In the genomic region with DNA sequence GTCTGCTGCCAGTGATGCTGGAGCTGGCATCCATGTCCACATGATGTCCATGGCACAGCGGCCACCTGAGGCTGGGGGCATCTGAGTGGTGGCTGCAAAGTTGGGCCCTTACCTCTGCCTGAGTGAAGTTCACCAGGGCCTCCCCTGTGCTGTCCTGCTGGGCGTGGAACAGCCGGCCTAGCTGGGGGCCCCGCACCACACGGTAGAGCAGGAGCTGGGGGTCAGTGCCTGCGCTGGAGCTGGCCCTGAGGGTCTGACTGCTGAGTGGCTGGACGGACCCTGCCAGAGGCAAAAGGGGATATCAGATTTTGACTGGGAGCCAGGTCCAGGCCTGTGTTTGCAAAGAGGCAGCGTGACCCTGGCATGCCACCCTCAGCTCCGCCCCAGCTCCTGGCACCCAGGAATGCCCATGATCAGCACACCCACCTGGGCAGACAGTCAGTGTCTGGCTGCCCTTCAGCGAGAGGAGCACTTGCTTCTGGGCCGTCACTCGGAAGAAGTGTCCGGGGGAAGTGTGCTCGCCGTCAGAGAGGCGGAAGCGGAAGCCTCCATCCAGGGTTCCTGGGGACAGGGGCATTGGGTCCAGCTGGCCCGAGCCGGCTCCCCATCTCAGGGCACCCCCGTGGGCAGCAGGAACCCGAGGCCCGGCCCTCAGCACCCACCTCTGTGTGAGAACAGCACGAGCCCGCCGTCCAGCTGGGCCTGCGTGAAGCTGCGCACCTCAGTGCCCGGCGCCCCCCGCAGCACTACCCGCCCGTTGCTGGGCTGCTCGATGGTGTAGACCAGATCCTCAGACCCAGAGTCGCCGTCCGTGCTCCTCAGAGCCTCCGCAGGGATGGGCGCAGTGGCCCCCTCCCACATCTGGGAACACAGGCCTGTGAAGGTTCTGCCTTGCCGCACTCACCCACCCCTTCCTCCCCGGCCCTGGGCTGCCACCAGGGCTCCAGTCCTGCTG, we compare ENCODE assay signal across 24 cellular contexts. TPM values are rescaled to one million over a fixed set of nuclear protein-coding genes. Genes with fewer than 3 reads are reported as not detected.
"Had no signal": no experiment of that assay in that cellular context is flagged by ENCODE, and none has a peak within 500 bp of the region (broad histone marks: within the 10 kb centered on the region; RNA-seq: fewer than 3 reads in every experiment).

No MANE protein-coding gene starts in this region.

- H3K4me3 Mint-ChIP-seq: activated B cell treated with CpG ODN at 0.5 μM for 24 hours; activated CD4-positive, alpha-beta memory T cell treated with anti-CD3 and anti-CD28 coated beads for 36 hours; activated naive CD4-positive, alpha-beta T cell treated with anti-CD3 and anti-CD28 coated beads for 36 hours; activated naive CD8-positive, alpha-beta T cell treated with anti-CD3 and anti-CD28 coated beads, Interleukin-2, amount 10 ng/mL, durations not matched to agents 7 days and 5 days; activated T-cell treated with anti-CD3 and anti-CD28 coated beads, Interleukin-2, amount 50 U/mL, for 72 hours; naive thymus-derived CD8-positive, alpha-beta T cell; stimulated activated naive CD8-positive, alpha-beta T cell treated with anti-CD3 and anti-CD28 coated beads, Interleukin-15, Interleukin-2, amounts not matched to agents 100 ng/mL and 50 ng/mL, for 24 hours; type B pancreatic cell had no signal

- DNase-seq: activated B cell treated with CpG ODN at 0.5 μM for 24 hours; activated CD4-positive, alpha-beta memory T cell treated with anti-CD3 and anti-CD28 coated beads for 36 hours; activated CD4-positive, alpha-beta T cell treated with anti-CD3 and anti-CD28 coated beads for 4 hours; activated effector memory CD4-positive, alpha-beta T cell treated with Interleukin-2 at 50 U/mL for 16 hours; activated naive CD4-positive, alpha-beta T cell treated with anti-CD3 and anti-CD28 coated beads for 36 hours; activated naive CD8-positive, alpha-beta T cell treated with anti-CD3 and anti-CD28 coated beads, Interleukin-2, amount 10 ng/mL, durations not matched to agents 7 days and 5 days; activated T-cell treated with anti-CD3 and anti-CD28 coated beads, Interleukin-2, amount 50 U/mL, for 72 hours; amniotic stem cell; esophagus squamous epithelium; kidney; lower lobe of right lung; naive thymus-derived CD8-positive, alpha-beta T cell; psoas muscle; stimulated activated CD4-positive, alpha-beta T cell treated with anti-CD3 and anti-CD28 coated beads, Interleukin-12 subunit alpha, Interleukin-12 subunit beta, amount 100 ng/mL, for 4 hours; stimulated activated CD4-positive, alpha-beta T cell treated with anti-CD3 and anti-CD28 coated beads, Interleukin-4, amount 100 ng/mL, for 4 hours; T-helper 9 cell had no signal

- H3K9me3 Mint-ChIP-seq: activated B cell treated with CpG ODN at 0.5 μM for 24 hours; activated CD4-positive, alpha-beta memory T cell treated with anti-CD3 and anti-CD28 coated beads for 36 hours; activated naive CD4-positive, alpha-beta T cell treated with anti-CD3 and anti-CD28 coated beads for 36 hours; activated naive CD8-positive, alpha-beta T cell treated with anti-CD3 and anti-CD28 coated beads, Interleukin-2, amount 10 ng/mL, durations not matched to agents 7 days and 5 days; activated T-cell treated with anti-CD3 and anti-CD28 coated beads, Interleukin-2, amount 50 U/mL, for 72 hours; naive thymus-derived CD8-positive, alpha-beta T cell; stimulated activated naive CD8-positive, alpha-beta T cell treated with anti-CD3 and anti-CD28 coated beads, Interleukin-15, Interleukin-2, amounts not matched to agents 100 ng/mL and 50 ng/mL, for 24 hours; type B pancreatic cell had no signal

- H3K9me3 ChIP-seq: esophagus squamous epithelium, lower lobe of right lung, pancreas, psoas muscle, right atrium auricular region, suprapubic skin had no signal

- H3K4me1 ChIP-seq: pancreas, psoas muscle had no signal

- FAIRE-seq: bronchial epithelial cell, kidney, pancreas had no signal

- H3K27ac ChIP-seq: lower lobe of right lung, pancreas, psoas muscle, right atrium auricular region, suprapubic skin had no signal

- H3K4me3 ChIP-seq: coronary artery, esophagus squamous epithelium, lower lobe of right lung, pancreas, psoas muscle, right atrium auricular region, suprapubic skin had no signal

- H3K27me3 ChIP-seq: pancreas, right atrium auricular region, suprapubic skin had no signal

- H3K36me3 Mint-ChIP-seq: activated CD4-positive, alpha-beta memory T cell treated with anti-CD3 and anti-CD28 coated beads for 36 hours; activated naive CD8-positive, alpha-beta T cell treated with anti-CD3 and anti-CD28 coated beads, Interleukin-2, amount 10 ng/mL, durations not matched to agents 7 days and 5 days; naive thymus-derived CD8-positive, alpha-beta T cell; type B pancreatic cell had no signal

- H3K4me1 Mint-ChIP-seq: activated naive CD8-positive, alpha-beta T cell treated with anti-CD3 and anti-CD28 coated beads, Interleukin-2, amount 10 ng/mL, durations not matched to agents 7 days and 5 days; naive thymus-derived CD8-positive, alpha-beta T cell had no signal

- H3K27me3 Mint-ChIP-seq: activated CD4-positive, alpha-beta memory T cell treated with anti-CD3 and anti-CD28 coated beads for 36 hours; activated naive CD8-positive, alpha-beta T cell treated with anti-CD3 and anti-CD28 coated beads, Interleukin-2, amount 10 ng/mL, durations not matched to agents 7 days and 5 days; naive thymus-derived CD8-positive, alpha-beta T cell; stimulated activated naive CD8-positive, alpha-beta T cell treated with anti-CD3 and anti-CD28 coated beads, Interleukin-15, Interleukin-2, amounts not matched to agents 100 ng/mL and 50 ng/mL, for 24 hours; type B pancreatic cell had no signal

- H3K27ac Mint-ChIP-seq: activated B cell treated with CpG ODN at 0.5 μM for 24 hours; activated CD4-positive, alpha-beta memory T cell treated with anti-CD3 and anti-CD28 coated beads for 36 hours; activated naive CD4-positive, alpha-beta T cell treated with anti-CD3 and anti-CD28 coated beads for 36 hours; activated naive CD8-positive, alpha-beta T cell treated with anti-CD3 and anti-CD28 coated beads, Interleukin-2, amount 10 ng/mL, durations not matched to agents 7 days and 5 days; activated T-cell treated with anti-CD3 and anti-CD28 coated beads, Interleukin-2, amount 50 U/mL, for 72 hours; stimulated activated naive CD8-positive, alpha-beta T cell treated with anti-CD3 and anti-CD28 coated beads, Interleukin-15, Interleukin-2, amounts not matched to agents 100 ng/mL and 50 ng/mL, for 24 hours; type B pancreatic cell had no signal

- H3K36me3 ChIP-seq: lower lobe of right lung, pancreas, suprapubic skin had no signal

RNA-seq across cellular contexts. Expression of a gene that starts 30.2 kb away (rescaled TPM):
- total RNA-seq: activated B cell treated with CpG ODN at 0.5 μM for 24 hours; activated CD4-positive, alpha-beta memory T cell treated with anti-CD3 and anti-CD28 coated beads for 36 hours; activated naive CD4-positive, alpha-beta T cell treated with anti-CD3 and anti-CD28 coated beads for 36 hours; activated naive CD8-positive, alpha-beta T cell treated with anti-CD3 and anti-CD28 coated beads, Interleukin-2, amount 10 ng/mL, durations not matched to agents 7 days and 5 days; activated T-cell treated with anti-CD3 and anti-CD28 coated beads, Interleukin-2, amount 50 U/mL, for 72 hours; naive thymus-derived CD8-positive, alpha-beta T cell; T-helper 1 cell treated with Interleukin-12 subunit alpha and Interleukin-12 subunit beta and Interleukin-4 antibody, amounts not matched to agents 30 ng/mL and 1 ng/mL, for 36 hours had no signal
- polyA plus RNA-seq: naive thymus-derived CD8-positive, alpha-beta T cell had no signal
